ENCODE assay signal across 12 cellular contexts in the genomic region with DNA sequence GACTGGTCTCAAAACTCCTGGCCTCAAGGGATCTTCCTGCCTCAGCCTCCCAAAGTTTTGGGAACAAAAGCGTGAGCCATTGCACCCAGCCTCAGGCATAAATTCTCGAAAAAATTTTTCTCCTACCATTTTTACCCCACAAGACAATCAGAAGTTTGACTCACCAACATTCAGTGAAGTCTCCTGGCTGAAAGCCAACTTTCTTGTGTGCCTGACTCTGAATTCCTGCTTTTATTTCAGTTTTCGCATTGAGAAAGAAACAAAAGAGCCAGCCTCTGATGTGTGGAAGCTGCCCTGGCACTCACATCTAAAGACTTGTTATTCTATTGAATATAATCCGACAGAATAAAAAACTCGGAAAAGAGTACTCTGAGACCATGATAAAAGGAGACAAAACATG.
A peak's percentile ranks its signal among the peaks of the same experiment; 100 is the strongest.
DNase-seq lines count a peak whose midpoint lies in the region; ATAC-seq and TF ChIP-seq lines count a peak whose summit lies in the region.
"Had no signal": no experiment of that assay in that cellular context is flagged by ENCODE, and none has a peak within 500 bp of the region (broad histone marks: within the 10 kb centered on the region; RNA-seq: fewer than 3 reads in every experiment).

No MANE protein-coding gene starts in this region.

- no peaks in the 10 kb centered on the region for H3K27me3 Mint-ChIP-seq in naive thymus-derived CD8-positive, alpha-beta T cell

- H3K27ac Mint-ChIP-seq in naive thymus-derived CD8-positive, alpha-beta T cell = no peak overlapping the region

- no peaks in the 10 kb centered on the region for H3K36me3 Mint-ChIP-seq in naive thymus-derived CD8-positive, alpha-beta T cell

- POLR2A ChIA-PET in naive thymus-derived CD8-positive, alpha-beta T cell (lab: Charles Lee) = no interaction called here

- no peak for TF ChIP-seq CTCF in foreskin fibroblast (IDR thresholded peaks at IDR 0.05; ENCODE audit: low read depth, low read length)

- H3K9ac ChIP-seq in adipocyte (ENCODE audit: low read length) = no peak overlapping the region

- H3K4me3 ChIP-seq in adipocyte (ENCODE audit: low read length) (no peak overlapping the region), foreskin fibroblast (ENCODE audit: low read depth in 1 of 2, low read length in 2 of 2) (no peak overlapping the region)
- H3K4me3 ChIP-seq: gastrocnemius medialis had no signal

- peak; percentile 8 for DNase-seq in HPDE6-E6E7 (ENCODE audit: extremely low spot score)
- DNase-seq in adipocyte (ENCODE audit: low read depth) = peak; percentile 49
- DNase-seq in foreskin fibroblast = peak; percentile 26 to 64
- peak; percentile 88 for DNase-seq in pons (ENCODE audit: low spot score)
- DNase-seq in naive thymus-derived CD8-positive, alpha-beta T cell = no peak
- no peak for DNase-seq in GDM1 (lab: John Stamatoyannopoulos, UW)
- DNase-seq: activated T-cell treated with anti-CD3 and anti-CD28 coated beads, Interleukin-2, amount 50 U/mL, for 4 hours; gastrocnemius medialis; NCI-H2081 treated with DMSO at 0.1 percent for 48 hours; WERI-Rb-1 had no signal

- H3K4me3 Mint-ChIP-seq in naive thymus-derived CD8-positive, alpha-beta T cell = no peak overlapping the region
- H3K4me3 Mint-ChIP-seq: activated T-cell treated with anti-CD3 and anti-CD28 coated beads, Interleukin-2, amount 50 U/mL, for 4 hours had no signal

- H3K27me3 ChIP-seq in adipocyte (replicated peaks; ENCODE audit: control insufficient read depth, insufficient read depth, low read length) = no peaks in the 10 kb centered on the region
- H3K27me3 ChIP-seq: gastrocnemius medialis had no signal

- no peaks in the 10 kb centered on the region for H3K9me3 ChIP-seq in adipocyte (ENCODE audit: control insufficient read depth, low read length)
- H3K9me3 ChIP-seq: gastrocnemius medialis had no signal

- H3K4me1 Mint-ChIP-seq in naive thymus-derived CD8-positive, alpha-beta T cell = no peaks in the 10 kb centered on the region

- no peaks in the 10 kb centered on the region for H3K4me1 ChIP-seq in adipocyte (ENCODE audit: control insufficient read depth, insufficient read depth, low read length)
- H3K4me1 ChIP-seq: gastrocnemius medialis had no signal

- no peak for ATAC-seq in HG02763 (IDR thresholded peaks at IDR 0.05; ENCODE audit: unreplicated experiment)
- no peak for ATAC-seq in naive thymus-derived CD8-positive, alpha-beta T cell
- ATAC-seq in HG03354 (IDR thresholded peaks at IDR 0.05; ENCODE audit: poor library complexity, severe bottlenecking, unreplicated experiment) = no peak
- ATAC-seq: activated T-cell treated with anti-CD3 and anti-CD28 coated beads, Interleukin-2, amount 50 U/mL, for 4 hours; gastrocnemius medialis had no signal

- peaks cover 0 to 13% (median 5%) of the 10 kb centered on the region in 9 donors for H3K9me3 Mint-ChIP-seq in naive thymus-derived CD8-positive, alpha-beta T cell

- no peaks in the 10 kb centered on the region for H3K36me3 ChIP-seq in adipocyte (ENCODE audit: control insufficient read depth, insufficient read depth, low read length, severe bottlenecking)
- H3K36me3 ChIP-seq: gastrocnemius medialis, WERI-Rb-1 had no signal

Comparison
In these comparisons a context has a peak if more than half of its experiments do, and no peak if none do; other contexts are left out.
1. DNase-seq: peak in HPDE6-E6E7 (single experiment), adipocyte (single experiment), foreskin fibroblast (2 of 2) and pons (single experiment); none in naive thymus-derived CD8-positive, alpha-beta T cell (0 of 10) and GDM1 (single experiment).